1 cellular context compared by ENCODE assay signal in the genomic region with DNA sequence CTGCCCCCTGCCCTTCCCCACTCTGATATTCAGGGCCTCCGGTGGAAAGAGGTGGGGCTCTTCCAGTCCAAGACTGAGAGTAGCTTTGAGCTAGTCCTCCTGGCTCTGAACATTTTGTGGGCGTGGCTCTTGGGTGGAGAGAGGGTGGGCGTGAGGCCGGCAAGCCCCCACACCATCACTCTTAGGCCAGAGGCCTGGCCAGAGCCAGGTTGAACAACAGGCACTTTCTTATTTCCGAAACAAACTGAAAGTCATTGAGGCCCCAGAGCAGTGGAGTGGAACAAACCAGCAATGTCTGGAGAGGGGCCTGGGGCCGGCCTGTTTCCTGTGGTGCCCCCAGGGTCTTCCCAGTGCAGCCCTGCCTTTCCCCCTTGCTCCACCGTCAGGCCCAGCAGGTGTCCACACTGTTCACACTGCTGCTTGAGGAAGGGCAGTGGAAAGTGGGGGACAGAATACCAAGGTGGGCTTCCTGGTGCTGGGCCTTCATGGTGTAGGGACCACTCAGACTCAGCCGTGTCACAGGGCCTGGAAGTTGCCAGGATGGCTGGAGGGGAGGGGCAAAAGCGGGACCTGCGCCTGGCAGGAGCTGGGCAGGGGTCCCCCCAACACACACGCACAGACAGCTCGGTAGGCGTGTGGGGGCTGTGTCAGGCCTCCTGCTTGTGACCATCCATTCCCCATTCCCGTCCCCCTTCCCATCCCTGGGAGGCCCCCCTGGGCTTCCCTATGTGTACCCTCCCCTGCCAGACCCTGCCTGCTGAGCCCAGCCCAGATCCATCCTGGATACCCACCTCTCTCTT.
TF ChIP-seq lines count a peak whose summit lies in the region.

No MANE protein-coding gene starts in this region.

TF ChIP-seq in HepG2, 621 proteins besides CTCF, POLR2A, EP300 and RAD21 (continues in another document):
- TF ChIP-seq ZNF513 (CRISPR knock-in tag; conservative IDR thresholded peaks at IDR 0.05): no peak
- TF ChIP-seq RBM22 (optimal IDR thresholded peaks at IDR 0.05; ENCODE audit: low read length): peak; percentile 62
- TF ChIP-seq, protein P1, sequence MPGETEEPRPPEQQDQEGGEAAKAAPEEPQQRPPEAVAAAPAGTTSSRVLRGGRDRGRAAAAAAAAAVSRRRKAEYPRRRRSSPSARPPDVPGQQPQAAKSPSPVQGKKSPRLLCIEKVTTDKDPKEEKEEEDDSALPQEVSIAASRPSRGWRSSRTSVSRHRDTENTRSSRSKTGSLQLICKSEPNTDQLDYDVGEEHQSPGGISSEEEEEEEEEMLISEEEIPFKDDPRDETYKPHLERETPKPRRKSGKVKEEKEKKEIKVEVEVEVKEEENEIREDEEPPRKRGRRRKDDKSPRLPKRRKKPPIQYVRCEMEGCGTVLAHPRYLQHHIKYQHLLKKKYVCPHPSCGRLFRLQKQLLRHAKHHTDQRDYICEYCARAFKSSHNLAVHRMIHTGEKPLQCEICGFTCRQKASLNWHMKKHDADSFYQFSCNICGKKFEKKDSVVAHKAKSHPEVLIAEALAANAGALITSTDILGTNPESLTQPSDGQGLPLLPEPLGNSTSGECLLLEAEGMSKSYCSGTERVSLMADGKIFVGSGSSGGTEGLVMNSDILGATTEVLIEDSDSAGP (CRISPR knock-in tag; IDR thresholded peaks at IDR 0.05; ENCODE audit: borderline replicate concordance): 0 out of 2 replicates have a peak, but pooled peaks have one; percentile 11
- TF ChIP-seq MZF1 (CRISPR knock-in tag; IDR thresholded peaks at IDR 0.05; ENCODE audit: borderline replicate concordance): 0 out of 2 replicates have a peak, but pooled peaks have one; percentile 9
- TF ChIP-seq AGO2 (optimal IDR thresholded peaks at IDR 0.05; ENCODE audit: low read depth, low read length): peak; percentile 96
- no peak for TF ChIP-seq KDM1A (CRISPR knock-in tag; IDR thresholded peaks at IDR 0.05)
- no peak for TF ChIP-seq ZNF251 (CRISPR knock-in tag; IDR thresholded peaks at IDR 0.05)
- TF ChIP-seq ZBTB43 (CRISPR knock-in tag; conservative IDR thresholded peaks at IDR 0.05): no peak
- no peak for TF ChIP-seq ZNF572 (CRISPR knock-in tag; IDR thresholded peaks at IDR 0.05)
- no peak for TF ChIP-seq KAT7 (CRISPR knock-in tag; IDR thresholded peaks at IDR 0.05; ENCODE audit: borderline replicate concordance)
- TF ChIP-seq TCF7L2 (IDR thresholded peaks at IDR 0.05; ENCODE audit: low read depth, low read length): no peak
- TF ChIP-seq, protein P2, sequence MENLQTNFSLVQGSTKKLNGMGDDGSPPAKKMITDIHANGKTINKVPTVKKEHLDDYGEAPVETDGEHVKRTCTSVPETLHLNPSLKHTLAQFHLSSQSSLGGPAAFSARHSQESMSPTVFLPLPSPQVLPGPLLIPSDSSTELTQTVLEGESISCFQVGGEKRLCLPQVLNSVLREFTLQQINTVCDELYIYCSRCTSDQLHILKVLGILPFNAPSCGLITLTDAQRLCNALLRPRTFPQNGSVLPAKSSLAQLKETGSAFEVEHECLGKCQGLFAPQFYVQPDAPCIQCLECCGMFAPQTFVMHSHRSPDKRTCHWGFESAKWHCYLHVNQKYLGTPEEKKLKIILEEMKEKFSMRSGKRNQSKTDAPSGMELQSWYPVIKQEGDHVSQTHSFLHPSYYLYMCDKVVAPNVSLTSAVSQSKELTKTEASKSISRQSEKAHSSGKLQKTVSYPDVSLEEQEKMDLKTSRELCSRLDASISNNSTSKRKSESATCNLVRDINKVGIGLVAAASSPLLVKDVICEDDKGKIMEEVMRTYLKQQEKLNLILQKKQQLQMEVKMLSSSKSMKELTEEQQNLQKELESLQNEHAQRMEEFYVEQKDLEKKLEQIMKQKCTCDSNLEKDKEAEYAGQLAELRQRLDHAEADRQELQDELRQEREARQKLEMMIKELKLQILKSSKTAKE (CRISPR knock-in tag; IDR thresholded peaks at IDR 0.05; ENCODE audit: borderline replicate concordance): no peak
- TF ChIP-seq PHF21A (CRISPR knock-in tag; IDR thresholded peaks at IDR 0.05): no peak
- TF ChIP-seq ZNF777 (CRISPR knock-in tag; IDR thresholded peaks at IDR 0.05): no peak
- TF ChIP-seq MTA1 (CRISPR knock-in tag; IDR thresholded peaks at IDR 0.05; ENCODE audit: borderline replicate concordance): no peak
- TF ChIP-seq ZNF567 (CRISPR knock-in tag; IDR thresholded peaks at IDR 0.05; ENCODE audit: borderline replicate concordance): no peak
- TF ChIP-seq ZFY (CRISPR knock-in tag; IDR thresholded peaks at IDR 0.05): peak; percentile 44; the same call in 1 of the 2 replicates
- peak; percentile 48 for TF ChIP-seq ZFX (CRISPR knock-in tag; IDR thresholded peaks at IDR 0.05; ENCODE audit: low read depth)
- TF ChIP-seq MAZ (IDR thresholded peaks at IDR 0.05; ENCODE audit: borderline replicate concordance, low read depth, low read length): no peak
- TF ChIP-seq MAZ (CRISPR knock-in tag; IDR thresholded peaks at IDR 0.05; ENCODE audit: low read depth): no peak
- 0 out of 2 replicates have a peak, but pooled peaks have one; percentile 10 for TF ChIP-seq ZFP90 (CRISPR knock-in tag; IDR thresholded peaks at IDR 0.05; ENCODE audit: borderline replicate concordance)
- peak; percentile 56; the same call in 1 of the 2 replicates for TF ChIP-seq RBFOX2 (IDR thresholded peaks at IDR 0.05; ENCODE audit: low read depth, low read length)
- 0 out of 2 replicates have a peak, but pooled peaks have one; percentile 37 for TF ChIP-seq AKAP8 (CRISPR knock-in tag; IDR thresholded peaks at IDR 0.05)
- TF ChIP-seq SMARCE1 (IDR thresholded peaks at IDR 0.05; ENCODE audit: borderline replicate concordance): no peak
- 0 out of 2 replicates have a peak, but pooled peaks have one; percentile 32 for TF ChIP-seq PCBP1 (IDR thresholded peaks at IDR 0.05; ENCODE audit: borderline replicate concordance, low read depth, low read length)
- TF ChIP-seq KDM5A (IDR thresholded peaks at IDR 0.05; ENCODE audit: borderline replicate concordance, low read length): no peak
- peak; percentile 83; the same call in 1 of the 2 replicates for TF ChIP-seq SSRP1 (CRISPR knock-in tag; IDR thresholded peaks at IDR 0.05)
- no peak for TF ChIP-seq DBP (CRISPR knock-in tag; IDR thresholded peaks at IDR 0.05; ENCODE audit: not compliant biosample characterization)
- TF ChIP-seq ZC3H13 (CRISPR knock-in tag; IDR thresholded peaks at IDR 0.05): peak; percentile 71
- 0 out of 2 replicates have a peak, but pooled peaks have one; percentile 15 for TF ChIP-seq ZNF678 (CRISPR knock-in tag; IDR thresholded peaks at IDR 0.05)
- TF ChIP-seq FOXA1 (IDR thresholded peaks at IDR 0.05): no peak
- 0 out of 2 replicates have a peak, but pooled peaks have one; percentile 3 for TF ChIP-seq FOXA1 (CRISPR knock-in tag; IDR thresholded peaks at IDR 0.05)
- no peak for TF ChIP-seq ZNF800 (CRISPR knock-in tag; IDR thresholded peaks at IDR 0.05)
- TF ChIP-seq ZNF713 (CRISPR knock-in tag; IDR thresholded peaks at IDR 0.05): no peak
- no peak for TF ChIP-seq ZNF234 (CRISPR knock-in tag; conservative IDR thresholded peaks at IDR 0.05)
- TF ChIP-seq, protein P3, sequence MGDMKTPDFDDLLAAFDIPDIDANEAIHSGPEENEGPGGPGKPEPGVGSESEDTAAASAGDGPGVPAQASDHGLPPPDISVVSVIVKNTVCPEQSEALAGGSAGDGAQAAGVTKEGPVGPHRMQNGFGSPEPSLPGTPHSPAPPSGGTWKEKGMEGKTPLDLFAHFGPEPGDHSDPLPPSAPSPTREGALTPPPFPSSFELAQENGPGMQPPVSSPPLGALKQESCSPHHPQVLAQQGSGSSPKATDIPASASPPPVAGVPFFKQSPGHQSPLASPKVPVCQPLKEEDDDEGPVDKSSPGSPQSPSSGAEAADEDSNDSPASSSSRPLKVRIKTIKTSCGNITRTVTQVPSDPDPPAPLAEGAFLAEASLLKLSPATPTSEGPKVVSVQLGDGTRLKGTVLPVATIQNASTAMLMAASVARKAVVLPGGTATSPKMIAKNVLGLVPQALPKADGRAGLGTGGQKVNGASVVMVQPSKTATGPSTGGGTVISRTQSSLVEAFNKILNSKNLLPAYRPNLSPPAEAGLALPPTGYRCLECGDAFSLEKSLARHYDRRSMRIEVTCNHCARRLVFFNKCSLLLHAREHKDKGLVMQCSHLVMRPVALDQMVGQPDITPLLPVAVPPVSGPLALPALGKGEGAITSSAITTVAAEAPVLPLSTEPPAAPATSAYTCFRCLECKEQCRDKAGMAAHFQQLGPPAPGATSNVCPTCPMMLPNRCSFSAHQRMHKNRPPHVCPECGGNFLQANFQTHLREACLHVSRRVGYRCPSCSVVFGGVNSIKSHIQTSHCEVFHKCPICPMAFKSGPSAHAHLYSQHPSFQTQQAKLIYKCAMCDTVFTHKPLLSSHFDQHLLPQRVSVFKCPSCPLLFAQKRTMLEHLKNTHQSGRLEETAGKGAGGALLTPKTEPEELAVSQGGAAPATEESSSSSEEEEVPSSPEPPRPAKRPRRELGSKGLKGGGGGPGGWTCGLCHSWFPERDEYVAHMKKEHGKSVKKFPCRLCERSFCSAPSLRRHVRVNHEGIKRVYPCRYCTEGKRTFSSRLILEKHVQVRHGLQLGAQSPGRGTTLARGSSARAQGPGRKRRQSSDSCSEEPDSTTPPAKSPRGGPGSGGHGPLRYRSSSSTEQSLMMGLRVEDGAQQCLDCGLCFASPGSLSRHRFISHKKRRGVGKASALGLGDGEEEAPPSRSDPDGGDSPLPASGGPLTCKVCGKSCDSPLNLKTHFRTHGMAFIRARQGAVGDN (CRISPR knock-in tag; IDR thresholded peaks at IDR 0.05): peak; percentile 55
- TF ChIP-seq SAP130 (CRISPR knock-in tag; IDR thresholded peaks at IDR 0.05; ENCODE audit: low read depth): peak; percentile 13; the same call in 1 of the 2 replicates
- TF ChIP-seq DPF2 (CRISPR knock-in tag; IDR thresholded peaks at IDR 0.05; ENCODE audit: borderline replicate concordance, low read depth): no peak
- TF ChIP-seq KMT2B (CRISPR knock-in tag; IDR thresholded peaks at IDR 0.05): no peak
- TF ChIP-seq SMAD1 (CRISPR knock-in tag; IDR thresholded peaks at IDR 0.05; ENCODE audit: borderline replicate concordance, low read depth): 0 out of 2 replicates have a peak, but pooled peaks have one; percentile 59
- no peak for TF ChIP-seq SNAPC5 (CRISPR knock-in tag; IDR thresholded peaks at IDR 0.05; ENCODE audit: borderline replicate concordance)
- TF ChIP-seq NCOA1 (CRISPR knock-in tag; IDR thresholded peaks at IDR 0.05): no peak
- no peak for TF ChIP-seq ZBTB2 (CRISPR knock-in tag; IDR thresholded peaks at IDR 0.05; ENCODE audit: low read depth)
- TF ChIP-seq CCAR2 (optimal IDR thresholded peaks at IDR 0.05; ENCODE audit: low read depth, low read length): no peak
- no peak for TF ChIP-seq ZNF772 (CRISPR knock-in tag; IDR thresholded peaks at IDR 0.05)
